ENCODE assay signal across 1 cellular context in genomic region chr11:65386307-65387081, GRCh38.
TF ChIP-seq lines count a peak whose summit lies in the region.

Gene FRMD8, plus strand, starts transcription at chr11:65386637. Its CDS starts 400 bp downstream, at chr11:65387037.

TF ChIP-seq in SK-N-SH treated with all-trans-retinoic acid at 6 μM for 48 hours, 23 proteins besides CTCF, POLR2A, EP300 and RAD21 (continued from another document):
- TF ChIP-seq ZFP3 (CRISPR knock-in tag; IDR thresholded peaks at IDR 0.05), result peak; percentile 70; the same call in 1 of the 2 replicates
